8 cellular contexts compared by ENCODE assay signal in the genomic region with DNA sequence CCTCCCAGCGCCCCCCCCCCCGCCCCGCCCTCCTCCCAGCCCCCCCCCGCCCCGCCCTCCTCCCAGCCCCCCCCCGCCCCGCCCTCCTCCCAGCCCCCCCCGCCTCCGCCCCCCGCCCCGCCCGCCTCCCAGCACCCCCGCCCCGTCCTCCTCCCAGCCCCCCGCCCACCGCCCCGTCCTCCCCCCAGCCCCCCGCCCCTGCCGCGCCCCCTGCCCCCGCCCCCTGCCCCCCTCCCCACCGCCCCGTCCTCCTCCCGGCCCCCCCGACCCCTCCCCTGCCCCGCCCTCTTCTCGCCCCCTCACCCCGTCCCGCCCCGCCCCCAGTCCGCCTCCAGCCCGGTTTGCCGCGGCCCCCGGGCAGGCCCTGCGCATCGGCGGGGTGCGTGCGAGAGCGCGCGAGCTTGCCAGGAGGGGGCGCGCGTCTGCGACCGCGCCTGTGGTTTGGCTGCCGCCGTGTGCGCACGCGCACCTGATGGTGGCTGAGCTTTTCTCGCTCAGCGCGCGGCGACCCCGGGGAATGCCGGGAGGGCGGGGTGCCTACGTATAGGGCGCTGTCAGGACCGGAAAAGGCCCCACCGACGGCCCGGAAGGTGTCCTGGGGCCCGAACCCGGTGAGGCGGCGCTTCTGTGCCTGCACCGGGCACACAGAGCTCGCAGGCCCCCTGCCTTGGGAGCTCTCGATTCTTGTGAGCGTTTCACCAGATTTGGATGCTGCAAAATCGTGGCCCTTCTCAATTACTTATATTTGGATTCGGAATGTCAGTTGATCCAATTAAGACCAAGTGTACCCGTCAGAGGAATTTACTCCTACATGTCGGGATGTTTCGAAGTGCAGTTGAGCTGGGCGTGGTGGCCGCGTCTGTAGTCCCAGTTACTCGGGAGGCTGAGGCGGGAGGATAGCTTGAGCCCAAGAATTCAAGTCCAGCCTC. TPM values are rescaled to one million over a fixed set of nuclear protein-coding genes. Genes with fewer than 3 reads are reported as not detected.
A peak's percentile ranks its signal among the peaks of the same experiment; 100 is the strongest.
DNase-seq lines count a peak whose midpoint lies in the region; ATAC-seq and TF ChIP-seq lines count a peak whose summit lies in the region.

No MANE protein-coding gene starts in this region.

- no peaks in the 10 kb centered on the region for H3K27me3 ChIP-seq in mucosa of rectum (ENCODE audit: control insufficient read depth in 2 of 2, insufficient read depth in 2 of 2, low read length in 2 of 2)

- peak overlapping the region; percentile 90 for H3K4me2 ChIP-seq in OCI-LY7 (ENCODE audit: low read length)

- H3K79me2 ChIP-seq in OCI-LY7 (ENCODE audit: insufficient read depth, low read depth, low read length) = peaks cover 22% of the 10 kb centered on the region; the same call in 1 of the 2 replicates

- peak overlapping the region; percentile 64 for H2AFZ ChIP-seq in OCI-LY7 (ENCODE audit: low read length)

- POLR2A ChIA-PET in OCI-LY7 (lab: Charles Lee) = interaction anchor here (0.7 to 1.4 kb wide), 4 partner anchors 26 to 709 kb away, joined by 3 to 5 read pairs (median 3); no protein-coding TSS in a partner anchor

- H3K4me1 ChIP-seq in OCI-LY7 (ENCODE audit: insufficient read depth, low read length, poor library complexity, severe bottlenecking) = peaks cover 20% of the 10 kb centered on the region
- H3K4me1 ChIP-seq in mucosa of rectum (ENCODE audit: control insufficient read depth in 2 of 2, insufficient read depth in 2 of 2, low read length in 2 of 2) = peaks cover 11 to 17% of the 10 kb centered on the region in 2 donors

- CTCF ChIA-PET in OCI-LY7 (lab: Charles Lee; ENCODE audit: unreplicated experiment) = interaction anchor here (1.8 kb wide), 1 partner anchor 41 kb away, joined by 8 read pairs; no protein-coding TSS in a partner anchor

- peak; percentile 69 for ATAC-seq in GM21619 (IDR thresholded peaks at IDR 0.05; ENCODE audit: unreplicated experiment)

- H3K36me3 ChIP-seq in OCI-LY7 (ENCODE audit: insufficient read depth, low read length) (peaks cover 17% of the 10 kb centered on the region; the same call in 1 of the 2 replicates), mucosa of rectum (ENCODE audit: control insufficient read depth in 2 of 2, insufficient read depth in 2 of 2, low read length in 2 of 2) (peaks cover 0 to 5% of the 10 kb centered on the region in 2 donors)

- H4K20me1 ChIP-seq in OCI-LY7 (ENCODE audit: insufficient read depth, low read length) = no peaks in the 10 kb centered on the region

- no peaks in the 10 kb centered on the region for H3K9me2 ChIP-seq in OCI-LY7 (ENCODE audit: insufficient read depth, low read length)

- TF ChIP-seq CTCF in OCI-LY7 (conservative IDR thresholded peaks at IDR 0.05; ENCODE audit: low read length) = peak; percentile 49; the same call in 1 of the 2 replicates
- TF ChIP-seq CTCF in epithelial cell of proximal tubule (conservative IDR thresholded peaks at IDR 0.05; ENCODE audit: low read depth, low read length) = peak; percentile 57

- DNase-seq in DMS53 treated with DMSO at 0.1 percent for 48 hours (lab: John Stamatoyannopoulos, UW; ENCODE audit: unreplicated experiment) (peak; percentile 82), OCI-LY7 (ENCODE audit: low spot score) (peak; percentile 97), activated T-cell treated with anti-CD3 and anti-CD28 coated beads for 4 hours (peak; percentile 87), epithelial cell of proximal tubule (ENCODE audit: low read depth) (peak; percentile 18)
- DNase-seq in stimulated activated CD8-positive, alpha-beta memory T cell treated with anti-CD3 and anti-CD28 coated beads, Interleukin-4, amount 100 ng/mL, for 24 hours (ENCODE audit: low read depth) = peak; percentile 93

- H3K9me3 ChIP-seq in OCI-LY7 (ENCODE audit: low read length) (peaks cover 4% of the 10 kb centered on the region; the same call in 1 of the 2 replicates), mucosa of rectum (ENCODE audit: control insufficient read depth in 2 of 2, low read length in 2 of 2) (peaks cover 0 to 2% of the 10 kb centered on the region in 2 donors)

- no peak for TF ChIP-seq RAD21 in Ishikawa (IDR thresholded peaks at IDR 0.05; ENCODE audit: low read depth)

- no TSS peak for BruUV-seq in OCI-LY7 (replicated peaks; lab: Mats Ljungman, UMichigan)

- H3K9ac ChIP-seq in mucosa of rectum (ENCODE audit: low read depth in 1 of 2, low read length in 2 of 2) = peak overlapping the region; percentile 63 to 76

- intact Hi-C loops in OCI-LY7 (cut with micrococcal nuclease; ENCODE audit: unreplicated experiment) = loop anchor here (1.0 kb wide), 1 partner anchor 76 kb away; no protein-coding TSS in a partner anchor

- H3K4me3 ChIP-seq in OCI-LY7 (ENCODE audit: low read depth, low read length, poor library complexity, severe bottlenecking) (peak overlapping the region; percentile 70), epithelial cell of proximal tubule (ENCODE audit: low read depth, low read length) (peak overlapping the region; percentile 65), mucosa of rectum (ENCODE audit: low read length in 2 of 2) (peak overlapping the region; percentile 63 to 85)

- H3K27ac ChIP-seq in OCI-LY7 (ENCODE audit: low read depth, low read length, poor library complexity, severe bottlenecking) (peak overlapping the region; percentile 80), mucosa of rectum (ENCODE audit: low read depth in 2 of 2, low read length in 2 of 2) (peak overlapping the region; percentile 92 to 96)

- TF ChIP-seq EP300 in Ishikawa (IDR thresholded peaks at IDR 0.05; ENCODE audit: borderline replicate concordance) = no peak

TF ChIP-seq in Ishikawa, 13 proteins besides CTCF, POLR2A, EP300 and RAD21:
- TF ChIP-seq TEAD4 (IDR thresholded peaks at IDR 0.05) (peak; percentile 51), YY1 (IDR thresholded peaks at IDR 0.05; ENCODE audit: low read depth) (peak; percentile 20; the same call in 1 of the 2 replicates), CEBPB (IDR thresholded peaks at IDR 0.05) (no peak), TCF12 (IDR thresholded peaks at IDR 0.05; ENCODE audit: low read depth) (peak; percentile 75; the same call in 1 of the 2 replicates), ZBTB7A (IDR thresholded peaks at IDR 0.05; ENCODE audit: low read depth) (no peak), EGR1 (IDR thresholded peaks at IDR 0.05) (no peak), FOXM1 (IDR thresholded peaks at IDR 0.05; ENCODE audit: borderline replicate concordance, low read depth) (no peak), TAF1 (IDR thresholded peaks at IDR 0.05; ENCODE audit: low read depth) (peak; percentile 73), CREB1 (IDR thresholded peaks at IDR 0.05; ENCODE audit: low read depth) (peak; percentile 44; the same call in 1 of the 2 replicates), NFIC (IDR thresholded peaks at IDR 0.05) (no peak)
- TF ChIP-seq, protein P1, sequence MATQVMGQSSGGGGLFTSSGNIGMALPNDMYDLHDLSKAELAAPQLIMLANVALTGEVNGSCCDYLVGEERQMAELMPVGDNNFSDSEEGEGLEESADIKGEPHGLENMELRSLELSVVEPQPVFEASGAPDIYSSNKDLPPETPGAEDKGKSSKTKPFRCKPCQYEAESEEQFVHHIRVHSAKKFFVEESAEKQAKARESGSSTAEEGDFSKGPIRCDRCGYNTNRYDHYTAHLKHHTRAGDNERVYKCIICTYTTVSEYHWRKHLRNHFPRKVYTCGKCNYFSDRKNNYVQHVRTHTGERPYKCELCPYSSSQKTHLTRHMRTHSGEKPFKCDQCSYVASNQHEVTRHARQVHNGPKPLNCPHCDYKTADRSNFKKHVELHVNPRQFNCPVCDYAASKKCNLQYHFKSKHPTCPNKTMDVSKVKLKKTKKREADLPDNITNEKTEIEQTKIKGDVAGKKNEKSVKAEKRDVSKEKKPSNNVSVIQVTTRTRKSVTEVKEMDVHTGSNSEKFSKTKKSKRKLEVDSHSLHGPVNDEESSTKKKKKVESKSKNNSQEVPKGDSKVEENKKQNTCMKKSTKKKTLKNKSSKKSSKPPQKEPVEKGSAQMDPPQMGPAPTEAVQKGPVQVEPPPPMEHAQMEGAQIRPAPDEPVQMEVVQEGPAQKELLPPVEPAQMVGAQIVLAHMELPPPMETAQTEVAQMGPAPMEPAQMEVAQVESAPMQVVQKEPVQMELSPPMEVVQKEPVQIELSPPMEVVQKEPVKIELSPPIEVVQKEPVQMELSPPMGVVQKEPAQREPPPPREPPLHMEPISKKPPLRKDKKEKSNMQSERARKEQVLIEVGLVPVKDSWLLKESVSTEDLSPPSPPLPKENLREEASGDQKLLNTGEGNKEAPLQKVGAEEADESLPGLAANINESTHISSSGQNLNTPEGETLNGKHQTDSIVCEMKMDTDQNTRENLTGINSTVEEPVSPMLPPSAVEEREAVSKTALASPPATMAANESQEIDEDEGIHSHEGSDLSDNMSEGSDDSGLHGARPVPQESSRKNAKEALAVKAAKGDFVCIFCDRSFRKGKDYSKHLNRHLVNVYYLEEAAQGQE (IDR thresholded peaks at IDR 0.05; ENCODE audit: low read depth) = no peak
- TF ChIP-seq, protein P2, sequence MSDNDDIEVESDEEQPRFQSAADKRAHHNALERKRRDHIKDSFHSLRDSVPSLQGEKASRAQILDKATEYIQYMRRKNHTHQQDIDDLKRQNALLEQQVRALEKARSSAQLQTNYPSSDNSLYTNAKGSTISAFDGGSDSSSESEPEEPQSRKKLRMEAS (IDR thresholded peaks at IDR 0.05) = peak; percentile 49
- TF ChIP-seq, protein P3, sequence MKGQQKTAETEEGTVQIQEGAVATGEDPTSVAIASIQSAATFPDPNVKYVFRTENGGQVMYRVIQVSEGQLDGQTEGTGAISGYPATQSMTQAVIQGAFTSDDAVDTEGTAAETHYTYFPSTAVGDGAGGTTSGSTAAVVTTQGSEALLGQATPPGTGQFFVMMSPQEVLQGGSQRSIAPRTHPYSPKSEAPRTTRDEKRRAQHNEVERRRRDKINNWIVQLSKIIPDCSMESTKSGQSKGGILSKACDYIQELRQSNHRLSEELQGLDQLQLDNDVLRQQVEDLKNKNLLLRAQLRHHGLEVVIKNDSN (IDR thresholded peaks at IDR 0.05) = no peak
TF ChIP-seq in Ishikawa: peak in this region for 6.

RNA-seq across cellular contexts. Expression of a gene that starts 0.5 kb away (rescaled TPM):
- total RNA-seq in OCI-LY7 (2014; rRNA removed; shearing (Covaris generic)) = 66.7 and 71.5 TPM in 2 replicates
- total RNA-seq in OCI-LY7 (2022) = 62.6 and 66.5 TPM in 2 replicates
- total RNA-seq in epithelial cell of proximal tubule = 91.8 and 104 TPM in 2 replicates

RNA-seq across cellular contexts. Expression of a gene that starts 36.1 kb away (rescaled TPM):
- 47.1 and 59.6 TPM in 2 replicates for total RNA-seq in OCI-LY7 (2014; rRNA removed; shearing (Covaris generic))
- total RNA-seq in OCI-LY7 (2022) (55.5 and 69.9 TPM in 2 replicates), epithelial cell of proximal tubule (524 and 536 TPM in 2 replicates)

RNA-seq across cellular contexts. Expression of a gene that starts 44.2 kb away (rescaled TPM):
- 28.4 and 30.6 TPM in 2 replicates for total RNA-seq in OCI-LY7 (2014; rRNA removed; shearing (Covaris generic))
- 23.1 and 33.2 TPM in 2 replicates for total RNA-seq in OCI-LY7 (2022)
- total RNA-seq in epithelial cell of proximal tubule = 31.9 and 45.4 TPM in 2 replicates

Comparison
In these comparisons a context has a peak if more than half of its experiments do, and no peak if none do; other contexts are left out.
1. Peak in every context shown above with its lines: DNase-seq, ATAC-seq, H3K4me3 ChIP-seq and H3K27ac ChIP-seq.
2. DNase-seq: peak in every context shown above with its lines; median percentile 97 in OCI-LY7; 93 in stimulated activated CD8-positive, alpha-beta memory T cell treated with anti-CD3 and anti-CD28 coated beads, Interleukin-4, amount 100 ng/mL, for 24 hours; 87 in activated T-cell treated with anti-CD3 and anti-CD28 coated beads for 4 hours; 82 in DMS53 treated with DMSO at 0.1 percent for 48 hours; 18 in epithelial cell of proximal tubule.